8 cellular contexts compared by ENCODE assay signal in the genomic region with DNA sequence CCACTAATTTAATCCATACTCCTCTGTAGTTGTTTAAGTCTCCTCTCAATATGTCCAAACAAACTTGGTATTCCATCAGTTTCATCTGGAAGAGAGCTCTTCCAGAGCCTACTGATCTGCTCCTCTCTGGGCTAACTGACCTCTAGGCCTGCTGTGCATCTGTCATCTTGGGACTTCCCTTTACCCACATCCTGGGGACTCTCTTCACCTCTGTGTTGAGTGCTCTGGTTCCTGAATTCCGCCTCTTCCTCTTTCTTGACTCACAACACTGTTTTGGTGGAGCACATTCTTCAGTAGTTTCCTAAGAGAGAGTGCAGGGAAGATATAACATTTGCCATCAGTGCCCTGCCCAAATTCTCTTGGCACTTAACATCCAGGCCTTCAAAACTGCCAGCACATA. TPM values are rescaled to one million over a fixed set of nuclear protein-coding genes. Genes with fewer than 3 reads are reported as not detected.
A peak's percentile ranks its signal among the peaks of the same experiment; 100 is the strongest.
DNase-seq lines count a peak whose midpoint lies in the region; ATAC-seq and TF ChIP-seq lines count a peak whose summit lies in the region.
"Not testable (repeated sequence)": the region's sequence is repeated elsewhere in the genome, so short reads cannot be mapped to it uniquely, and the experiment has no call there.

No MANE protein-coding gene starts in this region.

- not testable (repeated sequence) for H3K27ac ChIP-seq in gastroesophageal sphincter; lung (ENCODE audit: low read depth in 1 of 2, low read length in 1 of 2)

- H3K36me3 Mint-ChIP-seq in activated CD8-positive, alpha-beta T cell treated with anti-CD3 and anti-CD28 coated beads for 36 hours (ENCODE audit: low read depth); stimulated activated naive B cell treated with anti-CD40 and anti-IgM and Interleukin-4, amounts not matched to agents 10 μg/mL and 1 μg/mL and 100 μg/mL, for 72 hours: not testable (repeated sequence)

- not testable (repeated sequence) for TF ChIP-seq EP300 in gastroesophageal sphincter (IDR thresholded peaks at IDR 0.05)

- not testable (repeated sequence) for H3K36me3 ChIP-seq in gastroesophageal sphincter; lung (ENCODE audit: control insufficient read depth in 2 of 2, insufficient read depth in 2 of 2, low read length in 2 of 2)

- TF ChIP-seq POLR2A in gastroesophageal sphincter (IDR thresholded peaks at IDR 0.05) = not testable (repeated sequence)

- not testable (repeated sequence) for TF ChIP-seq CTCF in activated CD8-positive, alpha-beta T cell treated with anti-CD3 and anti-CD28 coated beads for 36 hours (IDR thresholded peaks at IDR 0.05); gastroesophageal sphincter (IDR thresholded peaks at IDR 0.05); lung (IDR thresholded peaks at IDR 0.05; ENCODE audit: control extremely low read depth, extremely low read depth)

- H3K4me1 ChIP-seq in gastroesophageal sphincter; lung (ENCODE audit: control insufficient read depth in 2 of 2, insufficient read depth in 2 of 2, low read length in 2 of 2): not testable (repeated sequence)

- H3K9me3 ChIP-seq in gastroesophageal sphincter; lung (ENCODE audit: control insufficient read depth in 2 of 2, insufficient read depth in 1 of 2, low read length in 1 of 2): not testable (repeated sequence)

- CTCF ChIA-PET in activated CD8-positive, alpha-beta T cell treated with anti-CD3 and anti-CD28 coated beads for 36 hours (lab: Charles Lee) = not testable (repeated sequence)

- intact Hi-C loops in activated CD8-positive, alpha-beta T cell treated with anti-CD3 and anti-CD28 coated beads for 36 hours (cut with micrococcal nuclease) = not testable (repeated sequence)

- H3K4me1 Mint-ChIP-seq in activated CD8-positive, alpha-beta T cell treated with anti-CD3 and anti-CD28 coated beads for 36 hours (ENCODE audit: low read depth); stimulated activated naive B cell treated with anti-CD40 and anti-IgM and Interleukin-4, amounts not matched to agents 10 μg/mL and 1 μg/mL and 100 μg/mL, for 72 hours: not testable (repeated sequence)

- not testable (repeated sequence) for H3K27me3 Mint-ChIP-seq in activated CD8-positive, alpha-beta T cell treated with anti-CD3 and anti-CD28 coated beads for 36 hours; stimulated activated naive B cell treated with anti-CD40 and anti-IgM and Interleukin-4, amounts not matched to agents 10 μg/mL and 1 μg/mL and 100 μg/mL, for 72 hours

- not testable (repeated sequence) for H3K4me3 ChIP-seq in gastroesophageal sphincter, lung

- POLR2A ChIA-PET in activated CD8-positive, alpha-beta T cell treated with anti-CD3 and anti-CD28 coated beads for 36 hours (lab: Charles Lee) = not testable (repeated sequence)

- no CpG with 5 or more reads among the region's 1 CpG for WGBS in gastroesophageal sphincter (ENCODE audit: low coverage in 1 of 2), 2 donors
- WGBS in lung, 2 donors = no CpG with 5 or more reads among the region's 1 CpG

- H3K4me3 Mint-ChIP-seq in activated CD8-positive, alpha-beta T cell treated with anti-CD3 and anti-CD28 coated beads for 36 hours; stimulated activated naive B cell treated with anti-CD40 and anti-IgM and Interleukin-4, amounts not matched to agents 10 μg/mL and 1 μg/mL and 100 μg/mL, for 72 hours: not testable (repeated sequence)

- ATAC-seq in GM18858 (IDR thresholded peaks at IDR 0.05; ENCODE audit: unreplicated experiment) (peak; percentile 45), GM19467 (IDR thresholded peaks at IDR 0.05; ENCODE audit: unreplicated experiment) (peak; percentile 64), HG02623 (IDR thresholded peaks at IDR 0.05; ENCODE audit: unreplicated experiment) (peak; percentile 37), HG03354 (IDR thresholded peaks at IDR 0.05; ENCODE audit: poor library complexity, severe bottlenecking, unreplicated experiment) (peak; percentile 52), gastroesophageal sphincter (peak; percentile 36), lung (ENCODE audit: insufficient read depth, low FRiP score) (peak; percentile 56)
- ATAC-seq in activated CD8-positive, alpha-beta T cell treated with anti-CD3 and anti-CD28 coated beads for 36 hours = peak; percentile 63
- peak; percentile 81 to 82 for ATAC-seq in stimulated activated naive B cell treated with anti-CD40 and anti-IgM and Interleukin-4, amounts not matched to agents 10 μg/mL and 1 μg/mL and 100 μg/mL, for 72 hours (replicated peaks)

- not testable (repeated sequence) for H3K27me3 ChIP-seq in gastroesophageal sphincter; lung (ENCODE audit: control insufficient read depth, insufficient read depth)

- not testable (repeated sequence) for DNase-seq in activated CD8-positive, alpha-beta T cell treated with anti-CD3 and anti-CD28 coated beads for 36 hours; lung (ENCODE audit: low spot score); stimulated activated naive B cell treated with anti-CD40 and anti-IgM and Interleukin-4, amounts not matched to agents 10 μg/mL and 1 μg/mL and 100 μg/mL, for 72 hours

- H3K27ac Mint-ChIP-seq in activated CD8-positive, alpha-beta T cell treated with anti-CD3 and anti-CD28 coated beads for 36 hours; stimulated activated naive B cell treated with anti-CD40 and anti-IgM and Interleukin-4, amounts not matched to agents 10 μg/mL and 1 μg/mL and 100 μg/mL, for 72 hours: not testable (repeated sequence)

- H3K9me3 Mint-ChIP-seq in activated CD8-positive, alpha-beta T cell treated with anti-CD3 and anti-CD28 coated beads for 36 hours; stimulated activated naive B cell treated with anti-CD40 and anti-IgM and Interleukin-4, amounts not matched to agents 10 μg/mL and 1 μg/mL and 100 μg/mL, for 72 hours: not testable (repeated sequence)

RNA-seq across cellular contexts. Expression of gene NOTCH2NLA, which starts 55.9 kb away (rescaled TPM):
- total RNA-seq in activated CD8-positive, alpha-beta T cell treated with anti-CD3 and anti-CD28 coated beads for 36 hours = 10 to 100 TPM; 19.2 to 21.9 TPM
- total RNA-seq in gastroesophageal sphincter = 10 to 100 TPM; 30.1 to 54.2 (median 48.3) TPM
- total RNA-seq in lung = 100 to 1,000 TPM in 1 of 2 donors, 10 to 100 TPM in 1; 45.1 to 128 TPM
- 10 to 100 TPM; 14.6 to 22.9 TPM for polyA plus RNA-seq in lung
